In genomic region chr13:27826379-27827353, GRCh38 we compare ENCODE assay signal across 8 cellular contexts. TPM values are rescaled to one million over a fixed set of nuclear protein-coding genes. Genes with fewer than 3 reads are reported as not detected.
DNase-seq lines count a peak whose midpoint lies in the region; ATAC-seq, FAIRE-seq and TF ChIP-seq lines count a peak whose summit lies in the region.

No MANE protein-coding gene starts in this region.

- FAIRE-seq in GM18507 (lab: Jason Lieb, UNC), result peak; percentile 39

- peaks cover 69% of the 10 kb centered on the region for H3K27me3 Mint-ChIP-seq in T-helper 2 cell treated with Interferon-gamma antibody and Interleukin-4, amounts not matched to agents 5 μg/mL and 100 μg/mL, for 36 hours (ENCODE audit: low read depth)

- no peak overlapping the region for H3K4me3 Mint-ChIP-seq in T-helper 2 cell treated with Interferon-gamma antibody and Interleukin-4, amounts not matched to agents 5 μg/mL and 100 μg/mL, for 36 hours

- DNase-seq in 8988T, result peak; percentile 91
- peak; percentile 64 for DNase-seq in GM18507 (ENCODE audit: extremely low spot score, insufficient read length, low read depth)
- peak; percentile 8 for DNase-seq in NCI-H187 treated with DMSO at 0.1 percent for 48 hours (lab: John Stamatoyannopoulos, UW)
- DNase-seq in T-helper 2 cell treated with Interferon-gamma antibody and Interleukin-4, amounts not matched to agents 5 μg/mL and 100 μg/mL, for 36 hours (ENCODE audit: low spot score), result peak; percentile 59
- peak; percentile 88 for DNase-seq in astrocyte of the spinal cord (ENCODE audit: low read depth, low spot score)
- DNase-seq in hypothalamus (lab: John Stamatoyannopoulos, UW), result peak in 50 of 51 donors; percentile 5 to 89 (median 58)
- DNase-seq in sciatic nerve (ENCODE audit: low spot score), result peak; percentile 87

- peaks cover 8% of the 10 kb centered on the region for H3K4me1 Mint-ChIP-seq in T-helper 2 cell treated with Interferon-gamma antibody and Interleukin-4, amounts not matched to agents 5 μg/mL and 100 μg/mL, for 36 hours (ENCODE audit: low read depth)

- in situ Hi-C loops in astrocyte of the spinal cord (cut with HindIII; ENCODE audit: low sequenced_read_pairs), result no loop called here

- TF ChIP-seq CTCF in astrocyte of the spinal cord (IDR thresholded peaks at IDR 0.05; ENCODE audit: low read depth, low read length), result peak; percentile 89

- ATAC-seq in sciatic nerve (peak; percentile 95), GM21447 (IDR thresholded peaks at IDR 0.05; ENCODE audit: unreplicated experiment) (no peak)

- H3K4me3 ChIP-seq in astrocyte of the spinal cord (ENCODE audit: low read depth, low read length), result peak overlapping the region; percentile 9

- intact Hi-C loops in sciatic nerve (cut with DNase I), result loop anchor here (10.0 kb wide), 1 partner anchor 292 kb away; no protein-coding TSS in a partner anchor

- no peaks in the 10 kb centered on the region for H3K36me3 Mint-ChIP-seq in T-helper 2 cell treated with Interferon-gamma antibody and Interleukin-4, amounts not matched to agents 5 μg/mL and 100 μg/mL, for 36 hours (ENCODE audit: low read depth)

- H3K9me3 Mint-ChIP-seq in T-helper 2 cell treated with Interferon-gamma antibody and Interleukin-4, amounts not matched to agents 5 μg/mL and 100 μg/mL, for 36 hours, result no peaks in the 10 kb centered on the region

- no peak overlapping the region for H3K27ac Mint-ChIP-seq in T-helper 2 cell treated with Interferon-gamma antibody and Interleukin-4, amounts not matched to agents 5 μg/mL and 100 μg/mL, for 36 hours

RNA-seq across cellular contexts. Expression of gene GSX1, which starts 34.4 kb away (rescaled TPM):
- not detected for total RNA-seq in sciatic nerve

Comparison
In these comparisons a context has a peak if more than half of its experiments do, and no peak if none do; other contexts are left out.
1. DNase-seq: peak in every context shown above with its lines; median percentile 91 in 8988T; 88 in astrocyte of the spinal cord; 87 in sciatic nerve; 64 in GM18507; 59 in T-helper 2 cell treated with Interferon-gamma antibody and Interleukin-4, amounts not matched to agents 5 μg/mL and 100 μg/mL, for 36 hours; 58 in hypothalamus; 8 in NCI-H187 treated with DMSO at 0.1 percent for 48 hours.